In genomic region chr5:172003750-172004149, GRCh38 we compare ENCODE assay signal across 1 cellular context.
TF ChIP-seq lines count a peak whose summit lies in the region.

No MANE protein-coding gene starts in this region.

TF ChIP-seq in IMR-90, 13 proteins besides CTCF, POLR2A, EP300 and RAD21 (continued from another document):
- TF ChIP-seq USF2 (IDR thresholded peaks at IDR 0.05; ENCODE audit: low read depth, low read length) (no peak), ELK1 (IDR thresholded peaks at IDR 0.05; ENCODE audit: borderline replicate concordance, low read depth, low read length) (no peak), RFX5 (IDR thresholded peaks at IDR 0.05; ENCODE audit: low read depth, low read length) (no peak), NFE2L2 (IDR thresholded peaks at IDR 0.05; ENCODE audit: low read depth, low read length) (no peak), MXI1 (IDR thresholded peaks at IDR 0.05; ENCODE audit: borderline replicate concordance, low read depth, low read length) (no peak), SMC3 (IDR thresholded peaks at IDR 0.05; ENCODE audit: low read depth, low read length) (no peak), RCOR1 (IDR thresholded peaks at IDR 0.05; ENCODE audit: insufficient replicate concordance, low read length) (no peak), MAZ (IDR thresholded peaks at IDR 0.05; ENCODE audit: borderline replicate concordance, low read depth, low read length) (no peak)
